11 cellular contexts compared by ENCODE assay signal in the genomic region with DNA sequence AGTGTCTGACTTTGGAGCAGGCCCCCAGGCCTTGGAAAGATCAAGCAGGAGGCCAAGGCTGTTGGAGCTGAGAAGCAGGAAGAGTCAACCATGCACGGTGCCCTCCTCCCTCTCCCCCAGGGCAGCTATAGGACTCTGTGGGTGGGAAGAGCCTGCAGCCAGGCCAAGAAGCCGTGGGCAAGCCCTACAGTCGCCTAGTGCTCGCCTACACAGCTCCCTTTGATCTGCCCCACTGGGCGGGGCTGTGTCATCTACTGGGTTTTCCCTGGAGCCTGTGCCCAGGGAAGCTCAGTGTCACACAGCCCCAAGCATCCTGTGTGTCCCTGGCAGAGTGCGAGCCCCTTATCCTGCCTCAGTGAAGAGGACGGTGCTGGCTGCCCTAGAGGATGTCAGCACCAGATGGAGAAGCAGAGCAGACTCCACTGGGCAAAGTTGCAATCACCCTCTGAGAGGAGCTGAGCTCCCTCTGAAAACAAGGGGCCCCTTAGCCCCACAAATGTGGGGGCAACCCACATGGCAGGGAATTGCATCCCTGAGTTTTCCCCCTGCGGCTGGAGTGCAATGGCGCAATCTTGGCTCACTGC.
DNase-seq lines count a peak whose midpoint lies in the region; ATAC-seq, FAIRE-seq and TF ChIP-seq lines count a peak whose summit lies in the region.
"Had no signal": no experiment of that assay in that cellular context is flagged by ENCODE, and none has a peak within 500 bp of the region (broad histone marks: within the 10 kb centered on the region; RNA-seq: fewer than 3 reads in every experiment).

No MANE protein-coding gene starts in this region.

- H3K9me3 ChIP-seq in heart right ventricle (no peaks in the 10 kb centered on the region), keratinocyte (ENCODE audit: control insufficient read depth, low read depth, low read length) (no peaks in the 10 kb centered on the region), vagina (no peaks in the 10 kb centered on the region)

- dilution Hi-C loops in keratinocyte (cut with MboI; ENCODE audit: extremely low pct_ligation_motif_present, low sequenced_read_pairs): no loop called here

- peak overlapping the region; percentile 76 for H3K9ac ChIP-seq in keratinocyte (ENCODE audit: control insufficient read depth, extremely low read depth, insufficient read depth, low read length)

- no peaks in the 10 kb centered on the region for H3K36me3 Mint-ChIP-seq in activated T-cell treated with anti-CD3 and anti-CD28 coated beads, Interleukin-2, amount 50 U/mL, for 72 hours (ENCODE audit: insufficient read depth in 2 of 2)

- 54 to 67% methylated on average over 9 of the region's 9 CpGs for WGBS in heart right ventricle, 2 donors

- no peaks in the 10 kb centered on the region for H3K9me3 Mint-ChIP-seq in activated T-cell treated with anti-CD3 and anti-CD28 coated beads, Interleukin-2, amount 50 U/mL, for 72 hours

- H3K27ac Mint-ChIP-seq in activated T-cell treated with anti-CD3 and anti-CD28 coated beads, Interleukin-2, amount 50 U/mL, for 72 hours: no peak overlapping the region

- H2AFZ ChIP-seq in keratinocyte (ENCODE audit: control insufficient read depth, low read length): no peak overlapping the region
- H2AFZ ChIP-seq: PC-9 had no signal

- FAIRE-seq in keratinocyte (lab: Jason Lieb, UNC): no peak
- FAIRE-seq: endothelial cell of umbilical vein had no signal

- no peaks in the 10 kb centered on the region for H3K36me3 ChIP-seq in heart right ventricle
- H3K36me3 ChIP-seq in keratinocyte (ENCODE audit: control insufficient read depth in 2 of 2, extremely low read depth in 1 of 2, insufficient read depth in 2 of 2, low read length in 2 of 2): no peaks in the 10 kb centered on the region
- H3K36me3 ChIP-seq in vagina: no peaks in the 10 kb centered on the region

- H3K4me3 ChIP-seq in heart right ventricle (no peak overlapping the region), keratinocyte (ENCODE audit: control insufficient read depth in 2 of 3, extremely low read depth in 1 of 3, insufficient read depth in 2 of 3, low read depth in 1 of 3, low read length in 3 of 3) (no peak overlapping the region), vagina (no peak overlapping the region)
- H3K4me3 ChIP-seq: PC-9 had no signal

- ATAC-seq in heart right ventricle (peak in 1 of 8 donors; percentile 4), Right ventricle myocardium inferior (no peak), HG03095 (IDR thresholded peaks at IDR 0.05; ENCODE audit: unreplicated experiment) (no peak)
- ATAC-seq in activated T-cell treated with anti-CD3 and anti-CD28 coated beads, Interleukin-2, amount 50 U/mL, for 72 hours (replicated peaks in 1 of 2): peak; percentile 28 to 49

- H3K27me3 ChIP-seq in heart right ventricle (peaks cover 0 to under 1% (median 0%) of the 10 kb centered on the region in 7 donors), keratinocyte (ENCODE audit: control insufficient read depth, extremely low read depth, insufficient read depth, low read length) (no peaks in the 10 kb centered on the region), vagina (no peaks in the 10 kb centered on the region)

- H3K27ac ChIP-seq in heart right ventricle (peak overlapping the region in 9 of 10 donors; percentile 52 to 88 (median 83)), keratinocyte (ENCODE audit: control insufficient read depth, insufficient read depth, low read length) (peak overlapping the region; percentile 93), vagina (peak overlapping the region; percentile 89)
- H3K27ac ChIP-seq: PC-9 had no signal

- H3K27me3 Mint-ChIP-seq in activated T-cell treated with anti-CD3 and anti-CD28 coated beads, Interleukin-2, amount 50 U/mL, for 72 hours (ENCODE audit: low read depth): no peaks in the 10 kb centered on the region

- no peaks in the 10 kb centered on the region for H4K20me1 ChIP-seq in keratinocyte (ENCODE audit: control insufficient read depth, extremely low read depth, insufficient read depth, low read length)

- H3K9me1 ChIP-seq in keratinocyte (ENCODE audit: control insufficient read depth, extremely low read depth, insufficient read depth, low read length): no peaks in the 10 kb centered on the region

- H3K4me3 Mint-ChIP-seq in activated T-cell treated with anti-CD3 and anti-CD28 coated beads, Interleukin-2, amount 50 U/mL, for 72 hours: peak overlapping the region; percentile 15 to 71

- TF ChIP-seq CTCF in heart right ventricle (IDR thresholded peaks at IDR 0.05): no peak
- TF ChIP-seq CTCF in keratinocyte (optimal IDR thresholded peaks at IDR 0.05 in 1 of 3, IDR thresholded peaks at IDR 0.05 in 1 of 3, conservative IDR thresholded peaks at IDR 0.05 in 1 of 3; ENCODE audit: extremely low read depth in 1 of 3, insufficient read depth in 2 of 3, low read length in 3 of 3): no peak
- no peak for TF ChIP-seq CTCF in vagina (IDR thresholded peaks at IDR 0.05)

- H3K79me2 ChIP-seq in keratinocyte (ENCODE audit: control insufficient read depth, insufficient read depth, low read length): no peaks in the 10 kb centered on the region

- H3K4me2 ChIP-seq in keratinocyte (ENCODE audit: control insufficient read depth, extremely low read depth, insufficient read depth, low read depth, low read length): peak overlapping the region; percentile 87
- H3K4me2 ChIP-seq: PC-9 had no signal

- DNase-seq in heart right ventricle: no peak
- DNase-seq in Right ventricle myocardium inferior (ENCODE audit: missing footprints): no peak
- DNase-seq in activated T-cell treated with anti-CD3 and anti-CD28 coated beads, Interleukin-2, amount 50 U/mL, for 72 hours: peak in 1 of 2 donors; percentile 41
- DNase-seq in keratinocyte (ENCODE audit: low read depth, low spot score): no peak
- no peak for DNase-seq in vagina (ENCODE audit: extremely low spot score in 2 of 2)
- no peak for DNase-seq in globus pallidus (ENCODE audit: low spot score)
- DNase-seq in NCI-H1048 (lab: John Stamatoyannopoulos, UW): no peak
- DNase-seq: Calu3, PC-9 had no signal

- no peak for TF ChIP-seq POLR2A in vagina (IDR thresholded peaks at IDR 0.05)

- H3K4me1 ChIP-seq in heart right ventricle (peaks cover 13 to 58% (median 38%) of the 10 kb centered on the region in 9 donors), keratinocyte (ENCODE audit: control insufficient read depth, extremely low read depth, insufficient read depth, low read length) (peaks cover 57% of the 10 kb centered on the region), vagina (peaks cover 46% of the 10 kb centered on the region)

- peaks cover 67% of the 10 kb centered on the region for H3K4me1 Mint-ChIP-seq in activated T-cell treated with anti-CD3 and anti-CD28 coated beads, Interleukin-2, amount 50 U/mL, for 72 hours (ENCODE audit: low read depth)

- intact Hi-C loops in heart right ventricle (cut with DNase I): loop anchor here in 7 of 10 donors (5.0 to 10.0 kb wide), 7 partner anchors 39 to 184 kb away; partner anchors contain the start of gene KLF13 (in 1 of the 7)
- intact Hi-C loops in Right ventricle myocardium inferior (cut with DNase I): loop anchor here (5.0 kb wide), 1 partner anchor 181 kb away; no protein-coding TSS in a partner anchor
- intact Hi-C loops in vagina (cut with DNase I): no loop called here

Comparison
In these comparisons a context has a peak if more than half of its experiments do, and no peak if none do; other contexts are left out.
1. ATAC-seq: peak in activated T-cell treated with anti-CD3 and anti-CD28 coated beads, Interleukin-2, amount 50 U/mL, for 72 hours (2 of 2); none in Right ventricle myocardium inferior (single experiment) and HG03095 (single experiment).
2. Peak in every context shown above with its lines, with median percentiles within 50 percentile points of each other: H3K27ac ChIP-seq.